Comparison of ENCODE assay signal across 1 cellular context in the genomic region with DNA sequence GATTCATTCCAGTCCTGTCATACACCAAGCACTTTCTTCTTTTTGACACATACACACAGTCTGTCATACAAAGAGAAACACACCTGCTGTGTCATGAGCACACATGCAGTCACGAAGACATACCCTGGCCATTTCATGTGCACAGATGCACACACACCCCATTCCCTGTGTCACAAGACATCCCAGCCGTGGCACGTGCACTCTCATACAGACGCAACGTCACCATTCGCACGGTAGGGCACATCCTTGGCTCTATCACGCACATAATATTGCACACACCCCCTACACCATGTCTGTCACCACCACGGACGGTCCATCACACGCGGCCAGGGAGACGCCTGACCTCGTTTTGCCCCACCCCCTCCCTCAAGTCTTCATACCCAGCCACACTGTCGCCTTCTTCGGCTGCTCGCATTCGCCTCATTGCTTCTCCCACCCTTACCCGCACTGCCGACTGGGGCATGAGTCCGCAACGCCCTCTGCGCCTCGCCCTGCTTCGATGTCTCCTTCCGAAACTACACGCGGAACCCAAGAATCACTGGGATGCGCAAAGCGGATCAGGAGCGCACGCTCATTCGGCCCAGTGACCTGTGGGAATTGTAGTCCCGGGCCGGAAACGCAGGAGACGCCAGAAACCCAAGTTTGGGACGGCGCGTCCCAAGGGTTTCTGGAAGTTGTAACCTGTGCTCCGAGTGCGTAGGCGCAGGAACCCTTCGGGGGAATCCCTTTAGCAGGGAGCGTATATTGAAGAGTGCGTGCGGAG.
TF ChIP-seq lines count a peak whose summit lies in the region.

No MANE protein-coding gene starts in this region.

TF ChIP-seq in endothelial cell of umbilical vein, 7 proteins besides CTCF, POLR2A, EP300 and RAD21:
- TF ChIP-seq EZH2 (IDR thresholded peaks at IDR 0.05; ENCODE audit: borderline replicate concordance, low read depth, low read length, severe bottlenecking) (no peak), JUN (IDR thresholded peaks at IDR 0.05; ENCODE audit: borderline replicate concordance, insufficient read depth, insufficient read length, low read depth) (no peak), FOS (IDR thresholded peaks at IDR 0.05; ENCODE audit: borderline replicate concordance, insufficient read depth, low read length) (no peak), MAX (IDR thresholded peaks at IDR 0.05; ENCODE audit: insufficient read depth, insufficient read length) (no peak), GATA2 (IDR thresholded peaks at IDR 0.05; ENCODE audit: insufficient read depth, insufficient read length, low read depth, low read length) (no peak), POLR2AphosphoS5 (IDR thresholded peaks at IDR 0.05; ENCODE audit: insufficient read depth, low read depth, low read length) (no peak), MYC (IDR thresholded peaks at IDR 0.05; ENCODE audit: low read depth, low read length) (no peak)
